Comparison of ENCODE assay signal across 21 cellular contexts in genomic region chr6:126909493-126909892, GRCh38.
"Had no signal": no experiment of that assay in that cellular context is flagged by ENCODE, and none has a peak within 500 bp of the region (broad histone marks: within the 10 kb centered on the region; RNA-seq: fewer than 3 reads in every experiment).

No MANE protein-coding gene starts in this region.

- H3K27me3 ChIP-seq: adrenal gland, SJSA1 had no signal

- ATAC-seq: activated CD4-positive, CD25-positive, alpha-beta regulatory T cell treated with anti-CD3 and anti-CD28 coated beads, Interleukin-2, amount 50 U/mL, for 24 hours; activated CD8-positive, alpha-beta T cell treated with anti-CD3 and anti-CD28 coated beads for 36 hours; PC-3; SK-N-SH treated with all-trans-retinoic acid at 6 μM for 48 hours had no signal

- H3K36me3 ChIP-seq: adrenal gland, SJSA1 had no signal

- H3K4me3 ChIP-seq: adrenal gland, SJSA1 had no signal

- H3K9me3 ChIP-seq: adrenal gland, SJSA1 had no signal

- H3K4me1 ChIP-seq: adrenal gland, SJSA1 had no signal

- DNase-seq: activated CD4-positive, alpha-beta T cell treated with anti-CD3 and anti-CD28 coated beads for 4 hours; activated CD8-positive, alpha-beta memory T cell treated with anti-CD3 and anti-CD28 coated beads, Interleukin-2, amount 50 U/mL, for 4 hours; activated CD8-positive, alpha-beta T cell treated with anti-CD3 and anti-CD28 coated beads for 36 hours; activated naive CD4-positive, alpha-beta T cell treated with anti-CD3 and anti-CD28 coated beads, Interleukin-2, amount 50 U/mL, for 16 hours; activated naive CD8-positive, alpha-beta T cell treated with anti-CD3 and anti-CD28 coated beads, Interleukin-2, amount 10 ng/mL, durations not matched to agents 7 days and 5 days; activated T-cell treated with anti-CD3 and anti-CD28 coated beads, Interleukin-2, amount 50 U/mL, for 1 hour; adrenal gland; anterior cingulate cortex; cerebellar nuclear complex; MM.1S; NCI-H1105; NCI-H1436; NCI-H1694 treated with DMSO at 0.1 percent for 48 hours; NCI-H2081; NCI-H510A treated with DMSO at 0.1 percent for 48 hours; NCI-H774; PC-3; SHP77 had no signal

- H3K27ac ChIP-seq: adrenal gland, SJSA1 had no signal
